ENCODE assay signal across 8 cellular contexts in the genomic region with DNA sequence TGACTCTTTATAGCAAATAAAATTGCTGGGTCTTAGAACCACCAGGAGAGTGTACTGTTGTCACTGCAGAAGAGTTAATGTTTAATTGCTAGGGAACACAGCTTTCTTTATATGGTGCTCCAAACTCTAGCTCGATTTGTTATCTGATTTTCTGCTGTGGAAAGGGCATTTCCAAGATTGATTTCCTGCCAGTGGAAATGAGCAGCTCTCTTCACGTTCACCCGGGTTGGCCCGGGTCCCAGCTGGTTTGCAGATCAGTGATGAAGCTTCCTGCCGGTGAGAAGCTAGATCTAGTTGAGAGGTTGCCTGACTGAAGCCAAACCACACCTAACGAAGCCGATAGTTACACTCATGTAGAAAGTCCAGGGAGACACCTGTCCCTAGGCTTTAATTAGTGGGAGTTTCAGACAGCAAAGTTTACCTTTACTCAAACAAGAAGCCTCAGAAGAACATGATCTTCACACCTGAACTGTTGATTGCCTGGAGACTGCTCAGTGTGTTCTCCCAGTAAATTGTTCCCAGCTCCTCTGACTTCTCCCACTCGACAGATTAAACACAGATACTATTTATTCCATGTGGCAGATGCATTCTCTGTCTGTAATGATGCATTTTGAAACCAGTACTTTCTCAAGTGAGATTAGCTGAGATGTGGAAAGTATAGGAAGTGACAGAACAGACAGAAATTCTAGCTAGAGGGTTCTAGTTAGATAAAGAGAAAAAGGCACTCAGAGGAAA. TPM values are rescaled to one million over a fixed set of nuclear protein-coding genes. Genes with fewer than 3 reads are reported as not detected.
DNase-seq lines count a peak whose midpoint lies in the region; ATAC-seq and TF ChIP-seq lines count a peak whose summit lies in the region.

No MANE protein-coding gene starts in this region.

- no peak for TF ChIP-seq CTCF in RWPE2 (IDR thresholded peaks at IDR 0.05; ENCODE audit: poor library complexity, severe bottlenecking)
- TF ChIP-seq CTCF in adrenal gland (IDR thresholded peaks at IDR 0.05): no peak
- TF ChIP-seq CTCF in thyroid gland (IDR thresholded peaks at IDR 0.05): no peak

- no peak overlapping the region for H3K4me3 ChIP-seq in RWPE2 (ENCODE audit: severe bottlenecking)
- no peak overlapping the region for H3K4me3 ChIP-seq in adrenal gland
- no peak overlapping the region for H3K4me3 ChIP-seq in thyroid gland (replicated peaks in 1 of 3)

- H3K27ac ChIP-seq in RWPE2 (ENCODE audit: poor library complexity, severe bottlenecking) (peak overlapping the region; percentile 73), adrenal gland (peak overlapping the region in 1 of 5 donors; percentile 49), thyroid gland (peak overlapping the region; percentile 8 to 62 (median 44))

- H3K4me1 ChIP-seq in RWPE2 (ENCODE audit: insufficient read depth, poor library complexity, severe bottlenecking) (peaks cover 29% of the 10 kb centered on the region), adrenal gland (replicated peaks in 1 of 2) (peaks cover 9 to 18% of the 10 kb centered on the region in 2 donors), thyroid gland (peaks cover 17% of the 10 kb centered on the region in 2 donors)

- intact Hi-C loops in adrenal gland (cut with DNase I) (no loop called here), thyroid gland (cut with DNase I) (no loop called here)

- DNase-seq in DMS53 treated with DMSO at 0.1 percent for 48 hours (lab: John Stamatoyannopoulos, UW; ENCODE audit: unreplicated experiment) (peak; percentile 64), RWPE2 (ENCODE audit: low spot score) (no peak), adrenal gland (peak; percentile 38 to 74 (median 61)), left lobe of liver (ENCODE audit: low spot score) (peak; percentile 94), thyroid gland (peak; percentile 79 to 88), GDM1 (lab: John Stamatoyannopoulos, UW) (no peak)

- TF ChIP-seq POLR2A in adrenal gland (IDR thresholded peaks at IDR 0.05) (no peak), thyroid gland (IDR thresholded peaks at IDR 0.05) (no peak)

- H3K36me3 ChIP-seq in RWPE2 (ENCODE audit: low read depth) (no peaks in the 10 kb centered on the region), adrenal gland (replicated peaks in 1 of 2) (no peaks in the 10 kb centered on the region), thyroid gland (no peaks in the 10 kb centered on the region)

- ATAC-seq in GM19397 (IDR thresholded peaks at IDR 0.05; ENCODE audit: unreplicated experiment) (peak; percentile 62), HG03442 (IDR thresholded peaks at IDR 0.05; ENCODE audit: unreplicated experiment) (peak; percentile 67), RWPE2 (ENCODE audit: low read depth) (peak; percentile 59), left lobe of liver (peak; percentile 96)

- H3K27me3 ChIP-seq in RWPE2 (ENCODE audit: insufficient read depth, poor library complexity, severe bottlenecking): no peaks in the 10 kb centered on the region
- H3K27me3 ChIP-seq in adrenal gland: no peaks in the 10 kb centered on the region
- H3K27me3 ChIP-seq in thyroid gland: no peaks in the 10 kb centered on the region

- H3K9me3 ChIP-seq in RWPE2 (ENCODE audit: severe bottlenecking) (no peaks in the 10 kb centered on the region), adrenal gland (replicated peaks in 1 of 3) (no peaks in the 10 kb centered on the region), thyroid gland (no peaks in the 10 kb centered on the region)

- 8 to 14% (median 10%) methylated on average over 8 of the region's 8 CpGs for WGBS in adrenal gland, 4 donors
- 7% methylated on average over 8 of the region's 8 CpGs for WGBS in thyroid gland, 2 donors

RNA-seq across cellular contexts. Expression of a gene that starts 27.8 kb away (rescaled TPM):
- 10 to 100 TPM in 3 of 8 donors, 1 to 10 TPM in 5; 2.3 to 17.1 (median 9.2) TPM for total RNA-seq in adrenal gland
- polyA plus RNA-seq in adrenal gland: 1 to 10 TPM; 2.3 to 5.1 (median 2.9) TPM
- total RNA-seq in left lobe of liver: 0.75 TPM
- 1 to 10 TPM; 2.7 to 9.7 (median 5.4) TPM for total RNA-seq in thyroid gland

RNA-seq across cellular contexts. Expression of a gene that starts 30.3 kb away (rescaled TPM):
- 10 to 100 TPM in 5 of 8 donors, 1 to 10 TPM in 3; 4.0 to 43.3 (median 14.0) TPM for total RNA-seq in adrenal gland
- 10 to 100 TPM; 12.7 to 41.7 (median 38.9) TPM for polyA plus RNA-seq in adrenal gland
- 3.9 TPM for total RNA-seq in left lobe of liver
- total RNA-seq in thyroid gland: 10 to 100 TPM; 39.4 to 96.5 (median 41.6) TPM

Comparison
In these comparisons a context has a peak if more than half of its experiments do, and no peak if none do; other contexts are left out.
1. DNase-seq: peak in DMS53 treated with DMSO at 0.1 percent for 48 hours (single experiment), adrenal gland (7 of 7), left lobe of liver (single experiment) and thyroid gland (2 of 2); none in RWPE2 (single experiment) and GDM1 (single experiment).
2. Peak in every context shown above with its lines, with median percentiles within 50 percentile points of each other: ATAC-seq.